In the genomic region with DNA sequence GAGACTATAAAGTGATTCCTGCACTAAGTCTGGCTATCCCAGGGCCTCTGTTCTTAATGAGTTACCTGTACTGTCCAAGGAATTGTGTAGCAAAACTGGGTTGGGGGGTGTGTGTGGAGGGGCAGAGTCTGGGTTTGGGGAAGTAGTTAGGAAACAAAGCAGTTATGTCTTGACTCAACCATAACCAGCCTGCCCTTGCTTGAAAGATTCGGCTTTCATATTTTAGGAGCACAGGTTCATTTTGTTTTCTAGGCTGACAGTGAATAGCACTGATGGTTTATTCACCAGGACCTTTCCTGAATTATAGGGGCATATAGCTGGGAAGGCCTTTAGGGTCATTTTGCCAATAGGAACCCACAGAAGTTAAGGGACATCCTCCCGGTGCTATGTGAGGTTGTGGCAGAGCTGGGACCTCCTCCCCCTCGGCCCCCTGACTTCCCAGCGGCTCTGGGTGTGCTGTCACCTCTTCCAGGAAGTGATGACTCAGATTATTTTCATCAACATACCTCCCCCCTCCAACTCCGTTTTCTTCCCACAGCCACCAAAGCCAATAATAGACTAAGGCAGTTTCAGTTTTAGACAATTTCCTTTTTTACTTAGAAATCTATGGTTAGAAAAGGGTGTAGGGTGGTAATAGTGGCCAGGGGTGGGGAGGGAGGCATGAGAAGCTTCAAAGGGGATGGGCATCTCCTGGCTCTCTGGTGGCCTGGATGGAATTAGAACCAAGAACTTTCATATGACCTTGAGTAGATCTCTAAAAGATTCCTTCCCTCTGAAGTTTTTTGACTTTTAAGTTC, we compare ENCODE assay signal across 1 cellular context.
TF ChIP-seq lines count a peak whose summit lies in the region.

No MANE protein-coding gene starts in this region.

TF ChIP-seq in GM12878, 131 proteins besides CTCF, POLR2A, EP300 and RAD21 (continued from another document):
- no peak for TF ChIP-seq MAX (IDR thresholded peaks at IDR 0.05; ENCODE audit: low read depth, low read length)
- no peak for TF ChIP-seq NR2C1 (IDR thresholded peaks at IDR 0.05)
- TF ChIP-seq JUND (IDR thresholded peaks at IDR 0.05; ENCODE audit: low read depth, low read length): no peak; the same call in 1 of the 2 replicates
- peak; percentile 87 for TF ChIP-seq MTA2 (IDR thresholded peaks at IDR 0.05; ENCODE audit: low read depth)
- TF ChIP-seq CEBPB (IDR thresholded peaks at IDR 0.05; ENCODE audit: borderline replicate concordance in 1 of 2, low read depth in 2 of 2, low read length in 2 of 2): peak in 1 of 2 experiments; percentile 90; a peak in 1 of 4 replicates
- TF ChIP-seq SRF (IDR thresholded peaks at IDR 0.05; ENCODE audit: low read depth in 2 of 2, low read length in 2 of 2): 0 out of 4 replicates have a peak, but pooled peaks of 1 of the 2 experiments have one; percentile 46
- TF ChIP-seq TCF7 (IDR thresholded peaks at IDR 0.05; ENCODE audit: borderline replicate concordance): peak; percentile 86
- TF ChIP-seq, protein P1, sequence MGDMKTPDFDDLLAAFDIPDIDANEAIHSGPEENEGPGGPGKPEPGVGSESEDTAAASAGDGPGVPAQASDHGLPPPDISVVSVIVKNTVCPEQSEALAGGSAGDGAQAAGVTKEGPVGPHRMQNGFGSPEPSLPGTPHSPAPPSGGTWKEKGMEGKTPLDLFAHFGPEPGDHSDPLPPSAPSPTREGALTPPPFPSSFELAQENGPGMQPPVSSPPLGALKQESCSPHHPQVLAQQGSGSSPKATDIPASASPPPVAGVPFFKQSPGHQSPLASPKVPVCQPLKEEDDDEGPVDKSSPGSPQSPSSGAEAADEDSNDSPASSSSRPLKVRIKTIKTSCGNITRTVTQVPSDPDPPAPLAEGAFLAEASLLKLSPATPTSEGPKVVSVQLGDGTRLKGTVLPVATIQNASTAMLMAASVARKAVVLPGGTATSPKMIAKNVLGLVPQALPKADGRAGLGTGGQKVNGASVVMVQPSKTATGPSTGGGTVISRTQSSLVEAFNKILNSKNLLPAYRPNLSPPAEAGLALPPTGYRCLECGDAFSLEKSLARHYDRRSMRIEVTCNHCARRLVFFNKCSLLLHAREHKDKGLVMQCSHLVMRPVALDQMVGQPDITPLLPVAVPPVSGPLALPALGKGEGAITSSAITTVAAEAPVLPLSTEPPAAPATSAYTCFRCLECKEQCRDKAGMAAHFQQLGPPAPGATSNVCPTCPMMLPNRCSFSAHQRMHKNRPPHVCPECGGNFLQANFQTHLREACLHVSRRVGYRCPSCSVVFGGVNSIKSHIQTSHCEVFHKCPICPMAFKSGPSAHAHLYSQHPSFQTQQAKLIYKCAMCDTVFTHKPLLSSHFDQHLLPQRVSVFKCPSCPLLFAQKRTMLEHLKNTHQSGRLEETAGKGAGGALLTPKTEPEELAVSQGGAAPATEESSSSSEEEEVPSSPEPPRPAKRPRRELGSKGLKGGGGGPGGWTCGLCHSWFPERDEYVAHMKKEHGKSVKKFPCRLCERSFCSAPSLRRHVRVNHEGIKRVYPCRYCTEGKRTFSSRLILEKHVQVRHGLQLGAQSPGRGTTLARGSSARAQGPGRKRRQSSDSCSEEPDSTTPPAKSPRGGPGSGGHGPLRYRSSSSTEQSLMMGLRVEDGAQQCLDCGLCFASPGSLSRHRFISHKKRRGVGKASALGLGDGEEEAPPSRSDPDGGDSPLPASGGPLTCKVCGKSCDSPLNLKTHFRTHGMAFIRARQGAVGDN (IDR thresholded peaks at IDR 0.05): no peak
- peak; percentile 54; the same call in 1 of the 2 replicates for TF ChIP-seq MLLT1 (IDR thresholded peaks at IDR 0.05)
- TF ChIP-seq ZBTB33 (IDR thresholded peaks at IDR 0.05): no peak
- no peak for TF ChIP-seq KAT2A (conservative IDR thresholded peaks at IDR 0.05; ENCODE audit: control insufficient read depth, low read depth, low read length)
- TF ChIP-seq CREB1 (IDR thresholded peaks at IDR 0.05; ENCODE audit: low read depth): peak; percentile 80
- TF ChIP-seq YBX1 (IDR thresholded peaks at IDR 0.05): no peak
- TF ChIP-seq ZNF384 (IDR thresholded peaks at IDR 0.05; ENCODE audit: borderline replicate concordance, low read depth, low read length): no peak
- TF ChIP-seq CHD4 (IDR thresholded peaks at IDR 0.05): no peak
- TF ChIP-seq ZZZ3 (IDR thresholded peaks at IDR 0.05; ENCODE audit: control insufficient read depth, insufficient read length, low read depth): no peak
